In the genomic region with DNA sequence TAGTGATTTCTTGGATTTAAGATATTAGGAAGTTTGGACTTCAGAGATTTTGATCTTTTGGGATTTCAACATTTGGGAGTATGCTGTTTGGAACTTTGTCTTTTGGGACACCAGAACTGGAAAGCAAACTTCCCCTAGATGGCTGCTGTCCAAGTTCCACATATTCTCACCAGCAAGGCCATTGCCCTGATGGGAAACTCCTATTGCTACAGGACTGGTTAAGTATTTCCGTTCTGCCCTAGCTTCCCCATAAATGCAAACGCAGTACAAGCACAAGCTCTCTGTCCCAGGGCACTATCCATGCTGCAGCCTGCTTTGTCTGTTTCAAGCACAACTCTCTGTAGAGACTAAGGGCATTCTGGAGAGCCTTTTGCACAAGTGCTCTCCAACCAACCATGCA, we compare ENCODE assay signal across 16 cellular contexts.
"Had no signal": no experiment of that assay in that cellular context is flagged by ENCODE, and none has a peak within 500 bp of the region (broad histone marks: within the 10 kb centered on the region; RNA-seq: fewer than 3 reads in every experiment).

No MANE protein-coding gene starts in this region.

- H3K9me3 ChIP-seq: ovary, tibial artery had no signal

- H3K27ac ChIP-seq: ovary, tibial artery had no signal

- H3K27ac Mint-ChIP-seq: activated naive CD4-positive, alpha-beta T cell treated with anti-CD3 and anti-CD28 coated beads, Interleukin-2, amount 50 U/mL, for 24 hours; brain; immature natural killer cell; memory B cell; nephron progenitor cell; stimulated activated effector memory CD8-positive, alpha-beta T cell treated with anti-CD3 and anti-CD28 coated beads, Interleukin-12 subunit alpha, Interleukin-12 subunit beta, amount 100 ng/mL, for 72 hours had no signal

- H3K27me3 ChIP-seq: ovary, tibial artery had no signal

- DNase-seq: activated CD4-positive, alpha-beta T cell treated with anti-CD3 and anti-CD28 coated beads, Interleukin-2, amount 50 U/mL, for 4 hours; activated T-cell treated with anti-CD3 and anti-CD28 coated beads, Interleukin-2, amount 50 U/mL, for 1 hour; amygdala; erythroblast; glutamatergic neuron; immature natural killer cell; nephron progenitor cell; ovary; tibial artery had no signal

- H3K9me3 Mint-ChIP-seq: activated naive CD4-positive, alpha-beta T cell treated with anti-CD3 and anti-CD28 coated beads, Interleukin-2, amount 50 U/mL, for 24 hours; brain; nephron progenitor cell; stimulated activated effector memory CD8-positive, alpha-beta T cell treated with anti-CD3 and anti-CD28 coated beads, Interleukin-12 subunit alpha, Interleukin-12 subunit beta, amount 100 ng/mL, for 72 hours had no signal

- H3K36me3 ChIP-seq: ovary, tibial artery had no signal

- H3K4me3 Mint-ChIP-seq: activated naive CD4-positive, alpha-beta T cell treated with anti-CD3 and anti-CD28 coated beads, Interleukin-2, amount 50 U/mL, for 24 hours; brain; immature natural killer cell; memory B cell; nephron progenitor cell; stimulated activated effector memory CD8-positive, alpha-beta T cell treated with anti-CD3 and anti-CD28 coated beads, Interleukin-12 subunit alpha, Interleukin-12 subunit beta, amount 100 ng/mL, for 72 hours had no signal

- ATAC-seq: activated CD4-positive, CD25-positive, alpha-beta regulatory T cell treated with anti-CD3 and anti-CD28 coated beads, Interleukin-2, amount 50 U/mL, for 24 hours; SK-N-SH treated with all-trans-retinoic acid at 6 μM for 48 hours; stimulated activated effector memory CD8-positive, alpha-beta T cell treated with anti-CD3 and anti-CD28 coated beads, Interleukin-12 subunit alpha, Interleukin-12 subunit beta, amount 100 ng/mL, for 72 hours had no signal

- H3K36me3 Mint-ChIP-seq: activated naive CD4-positive, alpha-beta T cell treated with anti-CD3 and anti-CD28 coated beads, Interleukin-2, amount 50 U/mL, for 24 hours; brain; immature natural killer cell; stimulated activated effector memory CD8-positive, alpha-beta T cell treated with anti-CD3 and anti-CD28 coated beads, Interleukin-12 subunit alpha, Interleukin-12 subunit beta, amount 100 ng/mL, for 72 hours had no signal

- H3K4me2 ChIP-seq: smooth muscle cell had no signal

- H3K4me1 Mint-ChIP-seq: activated naive CD4-positive, alpha-beta T cell treated with anti-CD3 and anti-CD28 coated beads, Interleukin-2, amount 50 U/mL, for 24 hours; brain; immature natural killer cell; memory B cell; nephron progenitor cell; stimulated activated effector memory CD8-positive, alpha-beta T cell treated with anti-CD3 and anti-CD28 coated beads, Interleukin-12 subunit alpha, Interleukin-12 subunit beta, amount 100 ng/mL, for 72 hours had no signal

- H3K4me3 ChIP-seq: ovary, smooth muscle cell, tibial artery had no signal
